Comparison of ENCODE assay signal across 1 cellular context in genomic region chr6:12315292-12316081, GRCh38.
TF ChIP-seq lines count a peak whose summit lies in the region.

No MANE protein-coding gene starts in this region.

TF ChIP-seq in HCT116, 20 proteins besides CTCF, POLR2A, EP300 and RAD21 (continued from another document):
- TF ChIP-seq, protein P1, sequence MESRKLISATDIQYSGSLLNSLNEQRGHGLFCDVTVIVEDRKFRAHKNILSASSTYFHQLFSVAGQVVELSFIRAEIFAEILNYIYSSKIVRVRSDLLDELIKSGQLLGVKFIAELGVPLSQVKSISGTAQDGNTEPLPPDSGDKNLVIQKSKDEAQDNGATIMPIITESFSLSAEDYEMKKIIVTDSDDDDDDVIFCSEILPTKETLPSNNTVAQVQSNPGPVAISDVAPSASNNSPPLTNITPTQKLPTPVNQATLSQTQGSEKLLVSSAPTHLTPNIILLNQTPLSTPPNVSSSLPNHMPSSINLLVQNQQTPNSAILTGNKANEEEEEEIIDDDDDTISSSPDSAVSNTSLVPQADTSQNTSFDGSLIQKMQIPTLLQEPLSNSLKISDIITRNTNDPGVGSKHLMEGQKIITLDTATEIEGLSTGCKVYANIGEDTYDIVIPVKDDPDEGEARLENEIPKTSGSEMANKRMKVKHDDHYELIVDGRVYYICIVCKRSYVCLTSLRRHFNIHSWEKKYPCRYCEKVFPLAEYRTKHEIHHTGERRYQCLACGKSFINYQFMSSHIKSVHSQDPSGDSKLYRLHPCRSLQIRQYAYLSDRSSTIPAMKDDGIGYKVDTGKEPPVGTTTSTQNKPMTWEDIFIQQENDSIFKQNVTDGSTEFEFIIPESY (IDR thresholded peaks at IDR 0.05; ENCODE audit: extremely low read depth, insufficient replicate concordance, low read length) = no peak
- TF ChIP-seq EGR1 (IDR thresholded peaks at IDR 0.05; ENCODE audit: low read depth) (no peak), TCF7L2 (IDR thresholded peaks at IDR 0.05; ENCODE audit: borderline replicate concordance, extremely low read depth, insufficient read depth, insufficient read length) (no peak), SP1 (IDR thresholded peaks at IDR 0.05; ENCODE audit: low read depth) (no peak), JUND (IDR thresholded peaks at IDR 0.05) (no peak), SRF (IDR thresholded peaks at IDR 0.05; ENCODE audit: low read depth) (no peak), YY1 (IDR thresholded peaks at IDR 0.05; ENCODE audit: extremely low read depth, insufficient replicate concordance, low read depth, low read length) (no peak), FOSL1 (IDR thresholded peaks at IDR 0.05; ENCODE audit: low read depth) (no peak), ZNF274 (IDR thresholded peaks at IDR 0.05; ENCODE audit: low read depth, low read length) (no peak), ELF1 (IDR thresholded peaks at IDR 0.05; ENCODE audit: borderline replicate concordance, low read depth) (no peak)
- TF ChIP-seq, protein P2, sequence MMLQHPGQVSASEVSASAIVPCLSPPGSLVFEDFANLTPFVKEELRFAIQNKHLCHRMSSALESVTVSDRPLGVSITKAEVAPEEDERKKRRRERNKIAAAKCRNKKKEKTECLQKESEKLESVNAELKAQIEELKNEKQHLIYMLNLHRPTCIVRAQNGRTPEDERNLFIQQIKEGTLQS (IDR thresholded peaks at IDR 0.05) = no peak
